Comparison of ENCODE assay signal across 10 cellular contexts in genomic region chr6:34462561-34462971, GRCh38. TPM values are rescaled to one million over a fixed set of nuclear protein-coding genes. Genes with fewer than 3 reads are reported as not detected.
DNase-seq lines count a peak whose midpoint lies in the region; ATAC-seq, FAIRE-seq and TF ChIP-seq lines count a peak whose summit lies in the region.
"Had no signal": no experiment of that assay in that cellular context is flagged by ENCODE, and none has a peak within 500 bp of the region (broad histone marks: within the 10 kb centered on the region; RNA-seq: fewer than 3 reads in every experiment).

No MANE protein-coding gene starts in this region.

- TF ChIP-seq CTCF in pancreas (IDR thresholded peaks at IDR 0.05): no peak

- H3K27ac ChIP-seq in pancreas: no peak overlapping the region

- FAIRE-seq in pancreas (lab: Jason Lieb, UNC): no peak

- no peaks in the 10 kb centered on the region for H3K27me3 ChIP-seq in pancreas

- peak; percentile 57 for DNase-seq in EL
- peak; percentile 68 for DNase-seq in NCI-H2227 (lab: John Stamatoyannopoulos, UW; ENCODE audit: unreplicated experiment)
- peak; percentile 46 for DNase-seq in cerebellar cortex (ENCODE audit: low spot score)
- DNase-seq in pancreas: no peak
- DNase-seq in head of caudate nucleus: no peak
- DNase-seq in activated effector memory CD4-positive, alpha-beta T cell treated with anti-CD3 and anti-CD28 coated beads, Interleukin-2, amount 50 U/mL, for 16 hours: no peak
- DNase-seq: activated naive CD8-positive, alpha-beta T cell treated with anti-CD3 and anti-CD28 coated beads for 36 hours; NCI-H446 had no signal

- H3K9me3 ChIP-seq in pancreas: no peaks in the 10 kb centered on the region

- ATAC-seq in pancreas: peak in 3 of 4 donors; percentile 45 to 62 (median 57)
- ATAC-seq in HG02981 (IDR thresholded peaks at IDR 0.05; ENCODE audit: unreplicated experiment): no peak
- ATAC-seq in HG02798 (IDR thresholded peaks at IDR 0.05; ENCODE audit: poor library complexity, unreplicated experiment): no peak

- WGBS in pancreas, 2 donors: 32 to 42% methylated on average over 6 of the region's 6 CpGs

- intact Hi-C loops in pancreas (cut with DNase I): loop anchor here in 2 of 3 donors (5.0 to 10.0 kb wide), 2 partner anchors 142 to 150 kb away; no protein-coding TSS in a partner anchor
- intact Hi-C loops in head of caudate nucleus (cut with DNase I): loop anchor here (5.0 kb wide), 1 partner anchor 145 kb away; no protein-coding TSS in a partner anchor

- H3K36me3 ChIP-seq in pancreas: no peaks in the 10 kb centered on the region

- no peak overlapping the region for H3K4me3 ChIP-seq in pancreas

- H3K4me1 ChIP-seq in pancreas: no peaks in the 10 kb centered on the region

RNA-seq across cellular contexts. Expression of gene PACSIN1, which starts 3.3 kb away (rescaled TPM):
- total RNA-seq in pancreas: 1 to 10 TPM in 1 of 6 donors, under 1 TPM in 5; 0.25 to 1.4 (median 0.63) TPM
- polyA plus RNA-seq in pancreas: 1 to 10 TPM; 1.2 to 2.0 TPM

RNA-seq across cellular contexts. Expression of gene RPS10, which starts 36.7 kb away (rescaled TPM):
- total RNA-seq in pancreas: 1,000 to 10,000 TPM in 2 of 6 donors, 100 to 1,000 TPM in 4; 565 to 1,127 (median 903) TPM
- 1,000 to 10,000 TPM; 1,140 to 1,334 TPM for polyA plus RNA-seq in pancreas

Comparison
In these comparisons a context has a peak if more than half of its experiments do, and no peak if none do; other contexts are left out.
1. DNase-seq: peak in EL (single experiment), NCI-H2227 (single experiment) and cerebellar cortex (single experiment); none in pancreas (0 of 6), head of caudate nucleus (0 of 42) and activated effector memory CD4-positive, alpha-beta T cell treated with anti-CD3 and anti-CD28 coated beads, Interleukin-2, amount 50 U/mL, for 16 hours (single experiment).
2. ATAC-seq: peak in pancreas (3 of 4); none in HG02981 (single experiment) and HG02798 (single experiment).